ENCODE assay signal across 26 cellular contexts in the genomic region with DNA sequence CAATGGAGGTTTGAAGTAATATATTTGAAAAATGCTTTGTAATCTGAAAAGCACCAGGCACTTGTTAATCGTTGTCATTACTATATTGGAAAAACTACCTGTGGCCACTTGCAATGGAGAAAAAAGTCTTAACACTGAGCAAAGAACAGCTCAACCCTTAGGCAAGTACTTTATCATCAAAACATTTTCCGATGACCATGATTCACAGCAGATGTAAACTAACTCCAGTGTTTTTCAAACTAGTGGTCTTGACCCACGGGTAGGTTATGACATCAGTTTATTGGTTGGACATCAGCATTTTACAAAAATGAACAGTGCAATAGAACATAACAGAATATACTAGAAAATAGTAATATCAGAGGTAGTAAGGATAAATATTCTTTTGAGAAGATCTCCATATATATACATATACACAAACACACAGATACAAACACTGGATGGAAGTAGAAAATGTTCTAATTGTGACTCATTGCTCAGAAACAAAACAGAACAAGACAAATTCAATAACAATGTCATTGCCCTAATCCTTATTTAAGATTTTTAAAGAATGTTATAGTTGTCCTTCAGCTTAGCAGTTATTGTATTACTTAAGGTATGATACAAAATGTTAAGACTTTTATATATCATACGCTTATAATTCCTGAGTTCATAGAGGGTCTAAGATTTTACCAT.
A peak's percentile ranks its signal among the peaks of the same experiment; 100 is the strongest.
DNase-seq lines count a peak whose midpoint lies in the region; ATAC-seq and TF ChIP-seq lines count a peak whose summit lies in the region.
"Had no signal": no experiment of that assay in that cellular context is flagged by ENCODE, and none has a peak within 500 bp of the region (broad histone marks: within the 10 kb centered on the region; RNA-seq: fewer than 3 reads in every experiment).

No MANE protein-coding gene starts in this region.

- H3K4me1 Mint-ChIP-seq in endothelial cell (ENCODE audit: unreplicated experiment): no peaks in the 10 kb centered on the region
- H3K4me1 Mint-ChIP-seq: activated CD4-positive, alpha-beta T cell treated with anti-CD3 and anti-CD28 coated beads for 36 hours; activated naive CD4-positive, alpha-beta T cell treated with anti-CD3 and anti-CD28 coated beads, Interleukin-2, amount 10 ng/mL, durations not matched to agents 7 days and 5 days had no signal

- ATAC-seq in HG03025 (IDR thresholded peaks at IDR 0.05; ENCODE audit: low FRiP score, unreplicated experiment): no peak
- ATAC-seq: activated CD4-positive, alpha-beta T cell treated with anti-CD3 and anti-CD28 coated beads for 36 hours; activated CD8-positive, alpha-beta T cell treated with anti-CD3 and anti-CD28 coated beads, Interleukin-2, amount 10 ng/mL, durations not matched to agents 7 days and 5 days; natural killer cell treated with Interleukin-12 subunit alpha and Interleukin-12 subunit beta and Interleukin-15 and Interleukin-18, amount 100 ng/mL, for 72 hours had no signal

- no peaks in the 10 kb centered on the region for H3K36me3 ChIP-seq in brain microvascular endothelial cell (replicated peaks)
- H3K36me3 ChIP-seq: HAP-1 had no signal

- peak overlapping the region; percentile 4 for H3K27ac ChIP-seq in brain microvascular endothelial cell
- H3K27ac ChIP-seq: 22Rv1, coronary artery, skin epidermis had no signal

- TF ChIP-seq CTCF in brain microvascular endothelial cell (IDR thresholded peaks at IDR 0.05; ENCODE audit: low read depth, low read length, missing control alignments) (no peak), fibroblast of mammary gland (conservative IDR thresholded peaks at IDR 0.05; ENCODE audit: control insufficient read depth, insufficient read depth, low read depth, low read length) (no peak), endothelial cell (IDR thresholded peaks at IDR 0.05; ENCODE audit: unreplicated experiment) (no peak)

- H3K36me3 Mint-ChIP-seq in endothelial cell (ENCODE audit: low read depth, unreplicated experiment): no peaks in the 10 kb centered on the region
- H3K36me3 Mint-ChIP-seq: activated naive CD4-positive, alpha-beta T cell treated with anti-CD3 and anti-CD28 coated beads, Interleukin-2, amount 10 ng/mL, durations not matched to agents 7 days and 5 days; CD4-positive, alpha-beta memory T cell; natural killer cell treated with Interleukin-12 subunit alpha and Interleukin-12 subunit beta and Interleukin-15 and Interleukin-18, amount 100 ng/mL, for 72 hours; type B pancreatic cell had no signal

- no peak overlapping the region for H3K4me3 Mint-ChIP-seq in endothelial cell (ENCODE audit: unreplicated experiment)
- H3K4me3 Mint-ChIP-seq: activated CD4-positive, alpha-beta T cell treated with anti-CD3 and anti-CD28 coated beads for 36 hours; activated CD8-positive, alpha-beta T cell treated with anti-CD3 and anti-CD28 coated beads, Interleukin-2, amount 10 ng/mL, durations not matched to agents 7 days and 5 days; activated naive CD4-positive, alpha-beta T cell treated with anti-CD3 and anti-CD28 coated beads, Interleukin-2, amount 10 ng/mL, durations not matched to agents 7 days and 5 days; CD4-positive, alpha-beta memory T cell; natural killer cell treated with Interleukin-12 subunit alpha and Interleukin-12 subunit beta and Interleukin-15 and Interleukin-18, amount 100 ng/mL, for 72 hours; type B pancreatic cell had no signal

- no peaks in the 10 kb centered on the region for H3K27me3 ChIP-seq in brain microvascular endothelial cell (replicated peaks)

- no peak overlapping the region for H3K4me3 ChIP-seq in brain microvascular endothelial cell (ENCODE audit: low read depth, low read length)
- H3K4me3 ChIP-seq in fibroblast of mammary gland (ENCODE audit: control insufficient read depth, low read depth, low read length): no peak overlapping the region
- H3K4me3 ChIP-seq: coronary artery, HAP-1, lung, mucosa of descending colon, skin epidermis had no signal

- in situ Hi-C loops in brain microvascular endothelial cell (cut with HindIII; ENCODE audit: low pct_ligation_motif_present, low sequenced_read_pairs): no loop called here

- DNase-seq in DMS53 (lab: John Stamatoyannopoulos, UW) (peak; percentile 24), DMS53 treated with DMSO at 0.1 percent for 48 hours (lab: John Stamatoyannopoulos, UW; ENCODE audit: unreplicated experiment) (no peak), brain microvascular endothelial cell (peak; percentile 30), fibroblast of mammary gland (ENCODE audit: low read depth) (peak; percentile 36), smooth muscle cell of the brain vasculature (ENCODE audit: low read depth, low spot score) (peak; percentile 21), endothelial cell (ENCODE audit: low spot score) (no peak)
- DNase-seq in stimulated activated CD4-positive, alpha-beta T cell treated with anti-CD3 and anti-CD28 coated beads, Interleukin-2, amount 100 ng/mL, for 48 hours: no peak
- DNase-seq: activated CD4-positive, alpha-beta T cell treated with anti-CD3 and anti-CD28 coated beads for 36 hours; activated CD8-positive, alpha-beta T cell treated with anti-CD3 and anti-CD28 coated beads, Interleukin-2, amount 10 ng/mL, durations not matched to agents 7 days and 5 days; activated naive CD4-positive, alpha-beta T cell treated with anti-CD3 and anti-CD28 coated beads, Interleukin-2, amount 10 ng/mL, durations not matched to agents 7 days and 5 days; amniotic stem cell; CD4-positive, alpha-beta memory T cell; effector CD8-positive, alpha-beta T cell; hippocampal formation; mucosa of descending colon; NCI-H1436 treated with DMSO at 0.1 percent for 48 hours; stimulated activated naive CD4-positive, alpha-beta T cell; T-helper 9 cell had no signal

- no peaks in the 10 kb centered on the region for H3K27me3 Mint-ChIP-seq in endothelial cell (ENCODE audit: unreplicated experiment)
- H3K27me3 Mint-ChIP-seq: activated CD4-positive, alpha-beta T cell treated with anti-CD3 and anti-CD28 coated beads for 36 hours; activated naive CD4-positive, alpha-beta T cell treated with anti-CD3 and anti-CD28 coated beads, Interleukin-2, amount 10 ng/mL, durations not matched to agents 7 days and 5 days; natural killer cell treated with Interleukin-12 subunit alpha and Interleukin-12 subunit beta and Interleukin-15 and Interleukin-18, amount 100 ng/mL, for 72 hours; type B pancreatic cell had no signal

- H3K9me3 Mint-ChIP-seq in endothelial cell (ENCODE audit: unreplicated experiment): no peaks in the 10 kb centered on the region
- H3K9me3 Mint-ChIP-seq: activated naive CD4-positive, alpha-beta T cell treated with anti-CD3 and anti-CD28 coated beads, Interleukin-2, amount 10 ng/mL, durations not matched to agents 7 days and 5 days; CD4-positive, alpha-beta memory T cell; natural killer cell treated with Interleukin-12 subunit alpha and Interleukin-12 subunit beta and Interleukin-15 and Interleukin-18, amount 100 ng/mL, for 72 hours; type B pancreatic cell had no signal

- H3K27ac Mint-ChIP-seq in endothelial cell (ENCODE audit: unreplicated experiment): no peak overlapping the region
- H3K27ac Mint-ChIP-seq: activated CD4-positive, alpha-beta T cell treated with anti-CD3 and anti-CD28 coated beads for 36 hours; activated CD8-positive, alpha-beta T cell treated with anti-CD3 and anti-CD28 coated beads, Interleukin-2, amount 10 ng/mL, durations not matched to agents 7 days and 5 days; activated naive CD4-positive, alpha-beta T cell treated with anti-CD3 and anti-CD28 coated beads, Interleukin-2, amount 10 ng/mL, durations not matched to agents 7 days and 5 days; CD4-positive, alpha-beta memory T cell; natural killer cell treated with Interleukin-12 subunit alpha and Interleukin-12 subunit beta and Interleukin-15 and Interleukin-18, amount 100 ng/mL, for 72 hours; type B pancreatic cell had no signal

Comparison
In these comparisons a context has a peak if more than half of its experiments do, and no peak if none do; other contexts are left out.
1. DNase-seq: peak in DMS53 (single experiment), brain microvascular endothelial cell (single experiment), fibroblast of mammary gland (single experiment) and smooth muscle cell of the brain vasculature (single experiment); none in DMS53 treated with DMSO at 0.1 percent for 48 hours (single experiment), endothelial cell (single experiment) and stimulated activated CD4-positive, alpha-beta T cell treated with anti-CD3 and anti-CD28 coated beads, Interleukin-2, amount 100 ng/mL, for 48 hours (0 of 2).